Comparison of ENCODE assay signal across 8 cellular contexts in genomic region chr3:115040673-115041286, GRCh38.
DNase-seq lines count a peak whose midpoint lies in the region; ATAC-seq and TF ChIP-seq lines count a peak whose summit lies in the region.

No MANE protein-coding gene starts in this region.

- no peak overlapping the region for H3K4me3 ChIP-seq in Panc1 (ENCODE audit: low read depth in 2 of 2, low read length in 2 of 2)

- H3K9me3 Mint-ChIP-seq in HFFc6: no peaks in the 10 kb centered on the region

- peaks cover 38% of the 10 kb centered on the region for H3K4me1 Mint-ChIP-seq in HFFc6 (ENCODE audit: low read depth)

- intact Hi-C loops in Panc1 (cut with micrococcal nuclease; ENCODE audit: unreplicated experiment): no loop called here

- no peak overlapping the region for H3K27ac ChIP-seq in Panc1 (ENCODE audit: low read length)

- TF ChIP-seq CTCF in HFFc6 (IDR thresholded peaks at IDR 0.05): peak; percentile 89
- TF ChIP-seq CTCF in Panc1 (IDR thresholded peaks at IDR 0.05): peak; percentile 70; the same call in 1 of the 2 replicates

- no peaks in the 10 kb centered on the region; the same call in 1 of the 2 replicates for H3K27me3 Mint-ChIP-seq in HFFc6 (ENCODE audit: insufficient read depth)

- ATAC-seq in Panc1 (no peak; the same call in 1 of the 2 replicates), HG03108 (IDR thresholded peaks at IDR 0.05; ENCODE audit: unreplicated experiment) (no peak)

- DNase-seq in NCI-H2081 (lab: John Stamatoyannopoulos, UW) (peak; percentile 11 to 47), NCI-H2081 treated with DMSO at 0.1 percent for 48 hours (lab: John Stamatoyannopoulos, UW) (no peak), HFFc6 (peak; percentile 43), Panc1 (ENCODE audit: low read depth, low spot score) (peak; percentile 15), astrocyte of the hippocampus (ENCODE audit: low read depth, low spot score) (peak; percentile 69), kidney tubule cell (ENCODE audit: low spot score) (peak; percentile 42)
- DNase-seq in stimulated activated CD8-positive, alpha-beta memory T cell treated with anti-CD3 and anti-CD28 coated beads, Interleukin-4, amount 100 ng/mL, for 48 hours: peak; percentile 39

- POLR2A ChIA-PET in Panc1 (lab: Charles Lee): no interaction called here

- H3K27me3 ChIP-seq in Panc1 (ENCODE audit: control insufficient read depth, insufficient read depth, low read length): no peaks in the 10 kb centered on the region

- no peak overlapping the region for H3K27ac Mint-ChIP-seq in HFFc6

- in situ Hi-C loops in Panc1 (cut with HindIII; ENCODE audit: low pct_unique_long_range_greater_than_20kb, low sequenced_read_pairs): no loop called here

- no peaks in the 10 kb centered on the region for H3K4me1 ChIP-seq in Panc1 (ENCODE audit: control insufficient read depth, insufficient read depth, low read length)

- no peak overlapping the region for H3K4me3 Mint-ChIP-seq in HFFc6

- H3K36me3 Mint-ChIP-seq in HFFc6 (ENCODE audit: low read depth): no peaks in the 10 kb centered on the region

- CTCF ChIA-PET in Panc1 (lab: Charles Lee): no interaction called here

- no peaks in the 10 kb centered on the region for H3K36me3 ChIP-seq in Panc1 (ENCODE audit: control insufficient read depth, insufficient read depth, low read length)

- no peaks in the 10 kb centered on the region for H3K9me3 ChIP-seq in Panc1 (ENCODE audit: control insufficient read depth, insufficient read depth, low read depth, low read length)

- no TSS peak for BruUV-seq in Panc1 (replicated peaks; lab: Mats Ljungman, UMichigan)
